Comparison of ENCODE assay signal across 16 cellular contexts in genomic region chr14:51630987-51631386, GRCh38.
"Had no signal": no experiment of that assay in that cellular context is flagged by ENCODE, and none has a peak within 500 bp of the region (broad histone marks: within the 10 kb centered on the region; RNA-seq: fewer than 3 reads in every experiment).

No MANE protein-coding gene starts in this region.

- H3K27ac Mint-ChIP-seq: dendritic cell treated with granulocyte-macrophage colony-stimulating factor and Interleukin-4, amounts not matched to agents 40 ng/mL and 50 ng/mL, for 4 days; immature natural killer cell; naive thymus-derived CD4-positive, alpha-beta T cell; neural progenitor cell; progenitor cell of endocrine pancreas had no signal

- H3K4me1 Mint-ChIP-seq: neural progenitor cell had no signal

- H3K27me3 ChIP-seq: adrenal gland, neural progenitor cell, upper lobe of right lung had no signal

- H3K27me3 Mint-ChIP-seq: progenitor cell of endocrine pancreas had no signal

- H3K27ac ChIP-seq: adrenal gland, neural progenitor cell, thoracic aorta, upper lobe of right lung had no signal

- DNase-seq: activated CD4-positive, CD25-positive, alpha-beta regulatory T cell; activated naive CD4-positive, alpha-beta T cell treated with Interleukin-2 at 50 U/mL for 16 hours; adrenal gland; cerebellar nuclear complex; effector CD8-positive, alpha-beta T cell; immature natural killer cell; left ventricle myocardium superior; naive thymus-derived CD4-positive, alpha-beta T cell; T-helper 1 cell; T-helper 9 cell; upper lobe of right lung had no signal

- H3K4me1 ChIP-seq: adrenal gland, upper lobe of right lung had no signal

- H3K9me3 Mint-ChIP-seq: dendritic cell treated with granulocyte-macrophage colony-stimulating factor and Interleukin-4, amounts not matched to agents 40 ng/mL and 50 ng/mL, for 4 days; immature natural killer cell; neural progenitor cell had no signal

- H3K4me3 Mint-ChIP-seq: dendritic cell treated with granulocyte-macrophage colony-stimulating factor and Interleukin-4, amounts not matched to agents 40 ng/mL and 50 ng/mL, for 4 days; immature natural killer cell; naive thymus-derived CD4-positive, alpha-beta T cell; neural progenitor cell had no signal

- ATAC-seq: esophagus mucosa; left ventricle myocardium superior; naive thymus-derived CD4-positive, alpha-beta T cell; upper lobe of right lung had no signal

- H3K36me3 Mint-ChIP-seq: immature natural killer cell, neural progenitor cell had no signal
